11 cellular contexts compared by ENCODE assay signal in genomic region chr15:63945838-63946298, GRCh38.
A peak's percentile ranks its signal among the peaks of the same experiment; 100 is the strongest.
DNase-seq lines count a peak whose midpoint lies in the region; ATAC-seq, FAIRE-seq and TF ChIP-seq lines count a peak whose summit lies in the region.
"Had no signal": no experiment of that assay in that cellular context is flagged by ENCODE, and none has a peak within 500 bp of the region (broad histone marks: within the 10 kb centered on the region; RNA-seq: fewer than 3 reads in every experiment).

No MANE protein-coding gene starts in this region.

- POLR2A ChIA-PET in BJ (lab: Charles Lee) (no interaction called here), H1 (lab: Charles Lee; ENCODE audit: partially characterized antibody) (interaction anchor here (0.6 kb wide), 1 partner anchor 9 kb away, joined by 3 read pairs; no protein-coding TSS in a partner anchor)

- no peak overlapping the region for H3K23ac ChIP-seq in H1 (ENCODE audit: insufficient read length)

- H3K4me3 ChIP-seq in BJ (ENCODE audit: low read depth, low read length), result no peak overlapping the region
- H3K4me3 ChIP-seq in MG63, result no peak overlapping the region
- no peak overlapping the region for H3K4me3 ChIP-seq in H1 (ENCODE audit: extremely low read depth in 1 of 4, insufficient read depth in 2 of 4, low read depth in 3 of 4, low read length in 4 of 4)
- H3K4me3 ChIP-seq in neural progenitor cell, result no peak overlapping the region
- H3K4me3 ChIP-seq: SJSA1 had no signal

- H2BK15ac ChIP-seq in H1 (ENCODE audit: low read length), result 0 out of 2 replicates have a peak overlapping the region, but pooled peaks have one; percentile 1

- H2BK120ac ChIP-seq in H1 (replicated peaks; ENCODE audit: low read depth, low read length), result no peak overlapping the region

- H2BK5ac ChIP-seq in H1 (ENCODE audit: low read depth, low read length), result no peak overlapping the region

- H4K91ac ChIP-seq in H1 (replicated peaks; ENCODE audit: insufficient read length, low read length), result no peak overlapping the region

- H2BK20ac ChIP-seq in H1 (ENCODE audit: low read length), result no peak overlapping the region

- no peaks in the 10 kb centered on the region for H3F3A ChIP-seq in neural progenitor cell (ENCODE audit: low read depth)

- H3K27ac ChIP-seq in H1 (ENCODE audit: low read depth, low read length), result no peak overlapping the region
- H3K27ac ChIP-seq in neural progenitor cell, result no peak overlapping the region
- H3K27ac ChIP-seq: SJSA1 had no signal

- DNase-seq in BJ (ENCODE audit: low read depth) (no peak), MG63 (peak; percentile 30), H1 (ENCODE audit: low read depth in 1 of 2, low spot score in 2 of 2) (peak in 1 of 2 experiments; percentile 47), neural progenitor cell (ENCODE audit: low spot score) (no peak), KBM-7 (no peak), SHP77 (lab: John Stamatoyannopoulos, UW) (no peak), NCI-H1436 treated with DMSO at 0.1 percent for 48 hours (lab: John Stamatoyannopoulos, UW) (no peak)

- H3K27me3 ChIP-seq in BJ (ENCODE audit: control insufficient read depth, insufficient read depth, low read length) (no peaks in the 10 kb centered on the region), MG63 (no peaks in the 10 kb centered on the region), H1 (replicated peaks in 1 of 4; ENCODE audit: control insufficient read depth in 3 of 4, extremely low read depth in 1 of 4, insufficient read depth in 3 of 4, low read length in 3 of 4) (no peaks in the 10 kb centered on the region), neural progenitor cell (no peaks in the 10 kb centered on the region)
- H3K27me3 ChIP-seq: SJSA1 had no signal

- CTCF ChIA-PET in BJ (lab: Yijun Ruan, JAX), result interaction anchor here (0.5 to 4.0 kb wide), 31 partner anchors 9 to 336 kb away, joined by 3 to 17 read pairs (median 5); partner anchors contain the start of gene DAPK2
- CTCF ChIA-PET in H1 (lab: Charles Lee; ENCODE audit: partially characterized antibody), result interaction anchor here (0.5 to 6.5 kb wide), 66 partner anchors 9 to 693 kb away, joined by 3 to 102 read pairs (median 5); partner anchors contain the start of genes DAPK2 and HERC1

- H3K27ac Mint-ChIP-seq in neural progenitor cell, result no peak overlapping the region

- H2BK12ac ChIP-seq in H1 (ENCODE audit: low read depth, low read length), result no peak overlapping the region

- WGBS in H1 (ENCODE audit: extremely low coverage in 1 of 2, insufficient coverage in 1 of 2, insufficient read length in 1 of 2, insufficient replicate concordance in 2 of 2, low coverage in 1 of 2, low lambda C conversion rate in 2 of 2, missing lambda C conversion rate in 1 of 2), 2 experiments, result 84% methylated on average over 9 of the region's 9 CpGs; no CpG with 5 or more reads in 1 of the 2 experiments

- no peak for TF ChIP-seq POLR2A in H1 (IDR thresholded peaks at IDR 0.05; ENCODE audit: control extremely low read depth in 1 of 2, low read depth in 2 of 2, low read length in 2 of 2)

- H4K20me1 ChIP-seq in H1 (replicated peaks in 1 of 2; ENCODE audit: control insufficient read depth in 1 of 2, insufficient read depth in 2 of 2, low read length in 2 of 2) (no peaks in the 10 kb centered on the region), neural progenitor cell (ENCODE audit: low read depth) (no peaks in the 10 kb centered on the region)

- H3K23me2 ChIP-seq in H1 (ENCODE audit: low read depth, low read length), result no peaks in the 10 kb centered on the region

- no peak overlapping the region for H3K56ac ChIP-seq in H1 (replicated peaks; ENCODE audit: insufficient read length, low read depth, low read length)

- H3K9me3 ChIP-seq in MG63 (no peaks in the 10 kb centered on the region), H1 (ENCODE audit: insufficient read depth in 2 of 2, low read depth in 1 of 2, low read length in 1 of 2) (no peaks in the 10 kb centered on the region), neural progenitor cell (ENCODE audit: low read depth) (no peaks in the 10 kb centered on the region)
- H3K9me3 ChIP-seq: SJSA1 had no signal

- no peaks in the 10 kb centered on the region for H3K9me3 Mint-ChIP-seq in neural progenitor cell
- H3K9me3 Mint-ChIP-seq: activated T-cell treated with anti-CD3 and anti-CD28 coated beads, Interleukin-2, amount 50 U/mL, for 72 hours had no signal

- no peaks in the 10 kb centered on the region for H3K79me1 ChIP-seq in H1 (ENCODE audit: low read depth, low read length)

- no peak overlapping the region; the same call in 1 of the 2 replicates for H4K8ac ChIP-seq in H1 (ENCODE audit: extremely low read depth, insufficient read depth, low read length)

- TF ChIP-seq EP300 in H1 (IDR thresholded peaks at IDR 0.05; ENCODE audit: borderline replicate concordance in 1 of 2, low read depth in 2 of 2, low read length in 2 of 2), result no peak

- H3K4me1 Mint-ChIP-seq in neural progenitor cell, result peaks cover 5% of the 10 kb centered on the region

- H3K4me1 ChIP-seq in H1 (replicated peaks in 1 of 4; ENCODE audit: control insufficient read depth in 3 of 4, insufficient read depth in 4 of 4, low read length in 3 of 4) (peaks cover 0 to 3% (median 2%) of the 10 kb centered on the region in 4 experiments; a peak in 5 of 7 replicates), neural progenitor cell (peaks cover 3% of the 10 kb centered on the region)

- H3K36me3 ChIP-seq in BJ (ENCODE audit: control insufficient read depth, insufficient read depth, low read length) (no peaks in the 10 kb centered on the region), MG63 (no peaks in the 10 kb centered on the region), H1 (ENCODE audit: control insufficient read depth in 2 of 4, insufficient read depth in 4 of 4, low read length in 3 of 4) (no peaks in the 10 kb centered on the region), neural progenitor cell (no peaks in the 10 kb centered on the region)
- H3K36me3 ChIP-seq: SJSA1 had no signal

- TF ChIP-seq CTCF in BJ (IDR thresholded peaks at IDR 0.05; ENCODE audit: insufficient read depth, low read depth, low read length) (0 out of 2 replicates have a peak, but pooled peaks have one; percentile 3), H1 (IDR thresholded peaks at IDR 0.05; ENCODE audit: control extremely low read depth in 1 of 3, insufficient read depth in 1 of 3, low read depth in 1 of 3, low read length in 3 of 3) (peak; percentile 31 to 40 (median 38); a peak in 3 of 4 replicates), neural progenitor cell (IDR thresholded peaks at IDR 0.05) (no peak)

- no peaks in the 10 kb centered on the region for H3K79me2 ChIP-seq in H1 (ENCODE audit: control insufficient read depth in 1 of 2, insufficient read depth in 2 of 2, low read length in 2 of 2)
- no peaks in the 10 kb centered on the region for H3K79me2 ChIP-seq in neural progenitor cell (ENCODE audit: low read depth)

- H3K14ac ChIP-seq in H1 (ENCODE audit: insufficient read length), result no peak overlapping the region

- H2AK5ac ChIP-seq in H1 (ENCODE audit: low read depth, low read length), result no peak overlapping the region

- peaks cover 7% of the 10 kb centered on the region for H3K27me3 Mint-ChIP-seq in neural progenitor cell (ENCODE audit: insufficient read depth, low read depth)

- FAIRE-seq in H1 (lab: Jason Lieb, UNC), result no peak
- FAIRE-seq: small intestine had no signal

- no peak overlapping the region for H3K4me2 ChIP-seq in H1 (ENCODE audit: insufficient read depth in 1 of 2, low read depth in 2 of 2, low read length in 2 of 2)
- H3K4me2 ChIP-seq in neural progenitor cell, result no peak overlapping the region

- no peak overlapping the region for H3K18ac ChIP-seq in H1 (ENCODE audit: extremely low read depth, low read length)

- H3K4me3 Mint-ChIP-seq in neural progenitor cell, result no peak overlapping the region

- TF ChIP-seq RAD21 in H1 (IDR thresholded peaks at IDR 0.05 in 1 of 2, conservative IDR thresholded peaks at IDR 0.05 in 1 of 2; ENCODE audit: low read depth in 2 of 2, low read length in 2 of 2), result peak; percentile 35 to 53; a peak in 3 of 4 replicates

- H3K9ac ChIP-seq in H1 (replicated peaks in 1 of 4; ENCODE audit: extremely low read depth in 1 of 4, low read depth in 3 of 4, low read length in 3 of 4) (no peak overlapping the region), neural progenitor cell (no peak overlapping the region)

- H2AFZ ChIP-seq in H1 (ENCODE audit: low read length), result peak overlapping the region; percentile 77; the same call in 1 of the 2 replicates
- peak overlapping the region; percentile 100 for H2AFZ ChIP-seq in neural progenitor cell (replicated peaks)

- peaks cover 2% of the 10 kb centered on the region for H3K36me3 Mint-ChIP-seq in neural progenitor cell

- no peak overlapping the region for H3K4ac ChIP-seq in H1 (replicated peaks; ENCODE audit: insufficient read length, low read depth, low read length)

- ATAC-seq in GM19452 (IDR thresholded peaks at IDR 0.05; ENCODE audit: unreplicated experiment), result no peak

- in situ Hi-C loops in KBM-7 (cut with MboI; ENCODE audit: low pct_unique_long_range_greater_than_20kb, low sequenced_read_pairs), result no loop called here

- no peak overlapping the region for H4K5ac ChIP-seq in H1 (ENCODE audit: insufficient read length, low read depth, low read length)

TF ChIP-seq in H1, 55 proteins besides CTCF, POLR2A, EP300 and RAD21 (continues in another document):
- TF ChIP-seq MAFK (IDR thresholded peaks at IDR 0.05; ENCODE audit: low read depth, low read length), result no peak
- no peak for TF ChIP-seq EGR1 (IDR thresholded peaks at IDR 0.05; ENCODE audit: borderline replicate concordance, low read depth, low read length)
- TF ChIP-seq TCF12 (IDR thresholded peaks at IDR 0.05; ENCODE audit: low read depth, low read length), result no peak
- TF ChIP-seq ASH2L (IDR thresholded peaks at IDR 0.05; ENCODE audit: low read length), result no peak
- TF ChIP-seq CEBPB (IDR thresholded peaks at IDR 0.05; ENCODE audit: low read depth, low read length), result no peak
- TF ChIP-seq SAP30 (IDR thresholded peaks at IDR 0.05; ENCODE audit: insufficient read depth, insufficient replicate concordance, low read length), result no peak
- TF ChIP-seq NANOG (IDR thresholded peaks at IDR 0.05; ENCODE audit: insufficient read depth, low read depth, low read length, poor library complexity, severe bottlenecking), result no peak
- no peak for TF ChIP-seq BACH1 (IDR thresholded peaks at IDR 0.05; ENCODE audit: low read length)
- TF ChIP-seq POLR2AphosphoS5 (IDR thresholded peaks at IDR 0.05; ENCODE audit: low read depth, low read length), result no peak
- TF ChIP-seq CBX8 (IDR thresholded peaks at IDR 0.05; ENCODE audit: borderline replicate concordance, low read depth, low read length), result no peak
- no peak for TF ChIP-seq POU5F1 (IDR thresholded peaks at IDR 0.05; ENCODE audit: low read depth, low read length)
- no peak for TF ChIP-seq RFX5 (IDR thresholded peaks at IDR 0.05; ENCODE audit: borderline replicate concordance, low read depth, low read length)
- TF ChIP-seq CBX5 (IDR thresholded peaks at IDR 0.05; ENCODE audit: low read depth, low read length), result no peak
- no peak for TF ChIP-seq YY1 (IDR thresholded peaks at IDR 0.05; ENCODE audit: low read depth, low read length)
- TF ChIP-seq EZH2 (IDR thresholded peaks at IDR 0.05; ENCODE audit: low read depth, low read length, severe bottlenecking), result no peak
- no peak for TF ChIP-seq HDAC6 (IDR thresholded peaks at IDR 0.05; ENCODE audit: low read depth, low read length)
- TF ChIP-seq GTF2F1 (IDR thresholded peaks at IDR 0.05; ENCODE audit: borderline replicate concordance, low read depth, low read length), result no peak
